In genomic region chr11:82988936-82989627, GRCh38 we compare ENCODE assay signal across 1 cellular context.
TF ChIP-seq lines count a peak whose summit lies in the region.

No MANE protein-coding gene starts in this region.

TF ChIP-seq in HepG2, 621 proteins besides CTCF, POLR2A, EP300 and RAD21 (continued from another document):
- TF ChIP-seq ZNF318 (CRISPR knock-in tag; IDR thresholded peaks at IDR 0.05): no peak
- no peak for TF ChIP-seq ZNF224 (CRISPR knock-in tag; IDR thresholded peaks at IDR 0.05)
- TF ChIP-seq THAP9 (CRISPR knock-in tag; IDR thresholded peaks at IDR 0.05; ENCODE audit: borderline replicate concordance): no peak
- TF ChIP-seq KMT2B (CRISPR knock-in tag; IDR thresholded peaks at IDR 0.05): no peak
- TF ChIP-seq SRY (CRISPR knock-in tag; IDR thresholded peaks at IDR 0.05): no peak
- TF ChIP-seq RORA (CRISPR knock-in tag; IDR thresholded peaks at IDR 0.05): no peak
- TF ChIP-seq ELF4 (CRISPR knock-in tag; IDR thresholded peaks at IDR 0.05; ENCODE audit: borderline replicate concordance): no peak
- no peak for TF ChIP-seq MNT (IDR thresholded peaks at IDR 0.05)
- TF ChIP-seq SP5 (CRISPR knock-in tag; IDR thresholded peaks at IDR 0.05; ENCODE audit: borderline replicate concordance, low read depth): peak; percentile 24; the same call in 1 of the 2 replicates
- TF ChIP-seq IKZF5 (CRISPR knock-in tag; IDR thresholded peaks at IDR 0.05): peak; percentile 72; the same call in 1 of the 2 replicates
- TF ChIP-seq ZNF34 (CRISPR knock-in tag; IDR thresholded peaks at IDR 0.05; ENCODE audit: borderline replicate concordance): no peak
- peak; percentile 74 for TF ChIP-seq ZNF264 (CRISPR knock-in tag; IDR thresholded peaks at IDR 0.05)
- TF ChIP-seq IKZF4 (CRISPR knock-in tag; IDR thresholded peaks at IDR 0.05; ENCODE audit: borderline replicate concordance, low read depth, not compliant biosample characterization): no peak
- peak; percentile 74; the same call in 1 of the 2 replicates for TF ChIP-seq RCOR2 (CRISPR knock-in tag; IDR thresholded peaks at IDR 0.05)
- TF ChIP-seq ZNF761 (CRISPR knock-in tag; conservative IDR thresholded peaks at IDR 0.05): 0 out of 2 replicates have a peak, but pooled peaks have one; percentile 38
- TF ChIP-seq SNRNP70 (IDR thresholded peaks at IDR 0.05; ENCODE audit: low read depth, low read length): no peak
- TF ChIP-seq ZFP36L2 (CRISPR knock-in tag; IDR thresholded peaks at IDR 0.05): no peak
- no peak for TF ChIP-seq ZSCAN31 (CRISPR knock-in tag; IDR thresholded peaks at IDR 0.05; ENCODE audit: low read depth)
- no peak for TF ChIP-seq SETDB1 (CRISPR knock-in tag; IDR thresholded peaks at IDR 0.05; ENCODE audit: borderline replicate concordance)
- no peak for TF ChIP-seq MED8 (CRISPR knock-in tag; IDR thresholded peaks at IDR 0.05; ENCODE audit: insufficient replicate concordance)
